In genomic region chr17:48546924-48547838, GRCh38 we compare ENCODE assay signal across 8 cellular contexts. TPM values are rescaled to one million over a fixed set of nuclear protein-coding genes. Genes with fewer than 3 reads are reported as not detected.
DNase-seq lines count a peak whose midpoint lies in the region; ATAC-seq and TF ChIP-seq lines count a peak whose summit lies in the region.

No MANE protein-coding gene starts in this region.

- H2BK15ac ChIP-seq in mesendoderm (replicated peaks; ENCODE audit: low read depth): no peak overlapping the region

- peak overlapping the region; percentile 52 for H3K18ac ChIP-seq in mesendoderm (ENCODE audit: low read length)

- no peak for ATAC-seq in esophagus mucosa

- H3K27me3 ChIP-seq in AG04450 (ENCODE audit: control insufficient read depth, insufficient read depth, low read length) (no peaks in the 10 kb centered on the region), MG63 (no peaks in the 10 kb centered on the region), ascending aorta (no peaks in the 10 kb centered on the region), mesendoderm (ENCODE audit: insufficient read depth, low read length, poor library complexity) (peaks cover 67% of the 10 kb centered on the region), BE2C (peaks cover 92% of the 10 kb centered on the region)

- no peak overlapping the region for H3K4ac ChIP-seq in mesendoderm (ENCODE audit: low read depth, low read length)

- H3K9me3 ChIP-seq in AG04450 (ENCODE audit: control insufficient read depth, insufficient read depth, low read length) (no peaks in the 10 kb centered on the region; the same call in 1 of the 2 replicates), MG63 (no peaks in the 10 kb centered on the region), ascending aorta (no peaks in the 10 kb centered on the region), BE2C (no peaks in the 10 kb centered on the region; the same call in 1 of the 2 replicates)

- H3K4me3 ChIP-seq in AG04450 (ENCODE audit: low read depth, low read length) (peak overlapping the region; percentile 47), MG63 (peak overlapping the region; percentile 10), ascending aorta (peak overlapping the region; percentile 11 to 58), mesendoderm (ENCODE audit: low read length) (no peak overlapping the region), BE2C (ENCODE audit: low read depth, low read length) (no peak overlapping the region)

- peaks cover 6 to 46% of the 10 kb centered on the region in 2 donors for H3K4me1 ChIP-seq in ascending aorta
- peaks cover 6% of the 10 kb centered on the region for H3K4me1 ChIP-seq in mesendoderm (ENCODE audit: control insufficient read depth, low read depth, low read length)
- H3K4me1 ChIP-seq in BE2C: no peaks in the 10 kb centered on the region

- peak overlapping the region; percentile 12 for H3K4me2 ChIP-seq in mesendoderm (ENCODE audit: low read length)

- H3K79me1 ChIP-seq in mesendoderm (ENCODE audit: low read length): no peaks in the 10 kb centered on the region

- intact Hi-C loops in ascending aorta (cut with DNase I): no loop called here

- H3K23ac ChIP-seq in mesendoderm (ENCODE audit: low read length): no peak overlapping the region

- POLR2A ChIA-PET in AG04450 (lab: Yijun Ruan, JAX): interaction anchor here (0.6 to 2.1 kb wide), 13 partner anchors 10 to 125 kb away, joined by 3 to 11 read pairs (median 4); no protein-coding TSS in a partner anchor

- no peak overlapping the region for H4K5ac ChIP-seq in mesendoderm (ENCODE audit: low read length)

- H3K27ac ChIP-seq in AG04450 (ENCODE audit: low read depth, low read length) (peak overlapping the region; percentile 84), ascending aorta (peak overlapping the region; percentile 93 to 97), mesendoderm (ENCODE audit: low read depth, low read length) (peak overlapping the region; percentile 18)

- TF ChIP-seq CTCF in AG04450 (IDR thresholded peaks at IDR 0.05; ENCODE audit: low read depth, low read length) (no peak), ascending aorta (IDR thresholded peaks at IDR 0.05) (no peak), BE2C (IDR thresholded peaks at IDR 0.05; ENCODE audit: low read depth, low read length) (no peak)

- WGBS in mesendoderm (ENCODE audit: extremely low coverage, insufficient coverage, low lambda C conversion rate): no CpG with 5 or more reads among the region's 10 CpGs

- no peak overlapping the region for H2AK5ac ChIP-seq in mesendoderm (ENCODE audit: low read length)

- H2BK120ac ChIP-seq in mesendoderm (ENCODE audit: low read depth, low read length): no peak overlapping the region

- peaks cover 41% of the 10 kb centered on the region for H3K36me3 ChIP-seq in MG63
- peaks cover 18 to 32% of the 10 kb centered on the region in 2 donors for H3K36me3 ChIP-seq in ascending aorta
- H3K36me3 ChIP-seq in mesendoderm (ENCODE audit: control insufficient read depth, insufficient read depth, low read length): no peaks in the 10 kb centered on the region
- no peaks in the 10 kb centered on the region for H3K36me3 ChIP-seq in BE2C

- no peak overlapping the region for H2BK5ac ChIP-seq in mesendoderm (ENCODE audit: low read length)

- DNase-seq in AG04450 (ENCODE audit: low read depth, low spot score) (no peak), MG63 (peak; percentile 47), ascending aorta (ENCODE audit: low spot score in 2 of 2) (no peak), mesendoderm (no peak), anterior cingulate cortex (lab: John Stamatoyannopoulos, UW) (no peak), BE2C (no peak), activated gamma-delta T cell (lab: John Stamatoyannopoulos, UW) (no peak)

- peak overlapping the region; percentile 22 for H3K9ac ChIP-seq in mesendoderm (ENCODE audit: low read length)

- H3K79me2 ChIP-seq in mesendoderm (ENCODE audit: control insufficient read depth, insufficient read depth, low read length): no peaks in the 10 kb centered on the region

- H3K56ac ChIP-seq in mesendoderm (ENCODE audit: low read length): peak overlapping the region; percentile 72

- no peak overlapping the region for H4K8ac ChIP-seq in mesendoderm (ENCODE audit: low read depth, low read length)

- CTCF ChIA-PET in AG04450 (lab: Charles Lee): interaction anchor here (0.9 to 1.6 kb wide), 6 partner anchors 42 to 212 kb away, joined by 3 to 5 read pairs (median 3); no protein-coding TSS in a partner anchor

RNA-seq across cellular contexts. Expression of gene HOXB2, which starts 2.3 kb away (rescaled TPM):
- polyA plus RNA-seq in AG04450 (2011; rRNA removed): 16.3 and 17.9 TPM in 2 replicates
- polyA minus RNA-seq in AG04450 (2011; rRNA and poly(A)+ RNA removed): 7.4 and 10.2 TPM in 2 replicates
- total RNA-seq in MG63 (2014; rRNA removed; shearing (Covaris generic); ENCODE audit: low replicate concordance): 7.2 and 16.0 TPM in 2 replicates
- total RNA-seq in ascending aorta: 55.3 TPM
- polyA plus RNA-seq in mesendoderm (2013, experiment 1 of 2): 0.03 TPM
- 0.04 TPM for polyA plus RNA-seq in mesendoderm (2013, experiment 2 of 2)
- polyA plus RNA-seq in BE2C (2012; ENCODE audit: insufficient read depth, insufficient read length, low read depth): not detected
- 14.1 TPM for total RNA-seq in esophagus mucosa

RNA-seq across cellular contexts. Expression of gene HOXB1, which starts 16.4 kb away (rescaled TPM):
- polyA plus RNA-seq in AG04450 (2011; rRNA removed): not detected in 2 replicates
- not detected in 2 replicates for polyA minus RNA-seq in AG04450 (2011; rRNA and poly(A)+ RNA removed)
- total RNA-seq in MG63 (2014; rRNA removed; shearing (Covaris generic); ENCODE audit: low replicate concordance): not detected in 2 replicates
- not detected for total RNA-seq in ascending aorta
- polyA plus RNA-seq in mesendoderm (2013, experiment 1 of 2): 0.17 TPM
- polyA plus RNA-seq in mesendoderm (2013, experiment 2 of 2): 0.18 TPM
- polyA plus RNA-seq in BE2C (2012; ENCODE audit: insufficient read depth, insufficient read length, low read depth): not detected
- 0.24 TPM for total RNA-seq in esophagus mucosa

RNA-seq across cellular contexts. Expression of gene HOXB4, which starts 31.0 kb away (rescaled TPM):
- polyA plus RNA-seq in AG04450 (2011; rRNA removed): 5.8 and 6.1 TPM in 2 replicates
- polyA minus RNA-seq in AG04450 (2011; rRNA and poly(A)+ RNA removed): 8.2 and 9.9 TPM in 2 replicates
- 0.86 and 4.2 TPM in 2 replicates for total RNA-seq in MG63 (2014; rRNA removed; shearing (Covaris generic); ENCODE audit: low replicate concordance)
- total RNA-seq in ascending aorta (20.4 TPM), esophagus mucosa (2.4 TPM)
- not detected for polyA plus RNA-seq in mesendoderm (2013, experiment 1 of 2)
- polyA plus RNA-seq in mesendoderm (2013, experiment 2 of 2): not detected
- not detected for polyA plus RNA-seq in BE2C (2012; ENCODE audit: insufficient read depth, insufficient read length, low read depth)

RNA-seq across cellular contexts. Expression of gene HOXB3, which starts 42.9 kb away (rescaled TPM):
- polyA plus RNA-seq in AG04450 (2011; rRNA removed): 28.3 and 33.0 TPM in 2 replicates
- 12.3 and 12.5 TPM in 2 replicates for polyA minus RNA-seq in AG04450 (2011; rRNA and poly(A)+ RNA removed)
- 2.1 and 4.6 TPM in 2 replicates for total RNA-seq in MG63 (2014; rRNA removed; shearing (Covaris generic); ENCODE audit: low replicate concordance)
- total RNA-seq in ascending aorta: 19.3 TPM
- 0.03 TPM for polyA plus RNA-seq in mesendoderm (2013, experiment 1 of 2)
- polyA plus RNA-seq in mesendoderm (2013, experiment 2 of 2): not detected
- not detected for polyA plus RNA-seq in BE2C (2012; ENCODE audit: insufficient read depth, insufficient read length, low read depth)
- total RNA-seq in esophagus mucosa: 6.0 TPM

RNA-seq across cellular contexts. Expression of gene HOXB5, which starts 46.4 kb away (rescaled TPM):
- 9.4 and 9.8 TPM in 2 replicates for polyA plus RNA-seq in AG04450 (2011; rRNA removed)
- 4.2 and 4.4 TPM in 2 replicates for polyA minus RNA-seq in AG04450 (2011; rRNA and poly(A)+ RNA removed)
- total RNA-seq in MG63 (2014; rRNA removed; shearing (Covaris generic); ENCODE audit: low replicate concordance): not detected in 2 replicates
- total RNA-seq in ascending aorta (0.53 TPM), esophagus mucosa (0.16 TPM)
- polyA plus RNA-seq in mesendoderm (2013, experiment 1 of 2): not detected
- polyA plus RNA-seq in mesendoderm (2013, experiment 2 of 2): not detected
- polyA plus RNA-seq in BE2C (2012; ENCODE audit: insufficient read depth, insufficient read length, low read depth): not detected

Comparison
In these comparisons a context has a peak if more than half of its experiments do, and no peak if none do; other contexts are left out.
1. H3K27ac ChIP-seq: peak in every context shown above with its lines; median percentile 95 in ascending aorta; 84 in AG04450; 18 in mesendoderm.
2. H3K4me3 ChIP-seq: peak in AG04450 (single experiment), MG63 (single experiment) and ascending aorta (2 of 2); none in mesendoderm (single experiment) and BE2C (single experiment).